ENCODE assay signal across 9 cellular contexts in the genomic region with DNA sequence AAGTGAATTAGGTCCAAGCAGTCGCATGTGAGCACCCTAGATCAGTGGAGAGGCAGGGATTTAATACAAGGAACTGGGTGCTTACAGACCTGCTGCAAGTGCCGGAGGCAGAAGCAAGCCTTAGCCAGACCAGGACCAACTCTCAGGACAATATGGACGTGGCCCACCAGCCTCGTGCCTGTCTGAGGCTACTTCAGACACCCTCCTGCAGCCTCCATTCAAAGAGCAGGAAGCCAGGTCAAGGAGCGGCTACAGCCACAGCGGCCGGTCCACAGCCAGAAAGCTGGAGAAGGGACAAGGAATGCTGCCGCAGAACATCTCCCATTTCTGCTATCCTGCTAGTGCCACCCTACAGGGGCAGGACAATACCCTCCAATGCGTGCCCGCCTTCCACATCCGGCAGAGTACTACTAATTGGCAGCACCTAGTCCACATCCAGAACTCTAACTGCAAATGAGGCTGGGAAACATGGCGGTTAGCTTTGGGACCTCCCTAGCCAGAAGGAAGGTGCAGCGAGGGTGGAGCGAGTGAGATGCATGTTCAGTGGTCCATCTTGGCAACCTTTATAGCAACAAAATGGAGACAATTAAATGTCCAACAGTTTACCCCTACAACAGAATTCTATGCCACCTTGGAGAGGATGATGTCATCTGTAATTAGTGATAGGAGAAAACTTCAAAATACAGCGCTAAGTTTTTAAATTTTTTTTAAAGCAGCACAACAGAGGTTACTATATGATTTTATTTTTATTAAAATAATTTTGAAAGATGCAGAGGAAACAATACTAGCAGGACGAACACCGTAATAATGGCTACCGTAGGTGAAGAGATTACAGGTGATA. TPM values are rescaled to one million over a fixed set of nuclear protein-coding genes. Genes with fewer than 3 reads are reported as not detected.
DNase-seq lines count a peak whose midpoint lies in the region; ATAC-seq, FAIRE-seq and TF ChIP-seq lines count a peak whose summit lies in the region.
"Had no signal": no experiment of that assay in that cellular context is flagged by ENCODE, and none has a peak within 500 bp of the region (broad histone marks: within the 10 kb centered on the region; RNA-seq: fewer than 3 reads in every experiment).

No MANE protein-coding gene starts in this region.

- H3K27ac ChIP-seq in keratinocyte (ENCODE audit: control insufficient read depth, insufficient read depth, low read length) = no peak overlapping the region
- H3K27ac ChIP-seq in stomach = peak overlapping the region in 4 of 5 donors; percentile 69 to 94 (median 88)

- H3K27ac Mint-ChIP-seq in activated T-cell treated with anti-CD3 and anti-CD28 coated beads, Interleukin-2, amount 50 U/mL, for 24 hours = peak overlapping the region; percentile 78
- H3K27ac Mint-ChIP-seq in activated CD8-positive, alpha-beta T cell treated with anti-CD3 and anti-CD28 coated beads, Interleukin-2, amount 10 ng/mL, durations not matched to agents 7 days and 5 days = no peak overlapping the region

- no peak for TF ChIP-seq EP300 in stomach (IDR thresholded peaks at IDR 0.05)

- H4K20me1 ChIP-seq in keratinocyte (ENCODE audit: control insufficient read depth, extremely low read depth, insufficient read depth, low read length) = no peaks in the 10 kb centered on the region

- H3K4me3 Mint-ChIP-seq in activated T-cell treated with anti-CD3 and anti-CD28 coated beads, Interleukin-2, amount 50 U/mL, for 24 hours = peak overlapping the region; percentile 93
- H3K4me3 Mint-ChIP-seq in activated CD8-positive, alpha-beta T cell treated with anti-CD3 and anti-CD28 coated beads, Interleukin-2, amount 10 ng/mL, durations not matched to agents 7 days and 5 days = peak overlapping the region; percentile 93

- FAIRE-seq in keratinocyte (lab: Jason Lieb, UNC) = no peak

- peaks cover 15% of the 10 kb centered on the region for H3K27me3 Mint-ChIP-seq in activated T-cell treated with anti-CD3 and anti-CD28 coated beads, Interleukin-2, amount 50 U/mL, for 24 hours
- peaks cover 14% of the 10 kb centered on the region for H3K27me3 Mint-ChIP-seq in activated CD8-positive, alpha-beta T cell treated with anti-CD3 and anti-CD28 coated beads, Interleukin-2, amount 10 ng/mL, durations not matched to agents 7 days and 5 days (ENCODE audit: low read depth)

- H3K27me3 ChIP-seq in keratinocyte (ENCODE audit: control insufficient read depth, extremely low read depth, insufficient read depth, low read length) = peaks cover 12% of the 10 kb centered on the region
- H3K27me3 ChIP-seq in stomach = no peaks in the 10 kb centered on the region

- no peak overlapping the region for H3K9ac ChIP-seq in keratinocyte (ENCODE audit: control insufficient read depth, extremely low read depth, insufficient read depth, low read length)

- no peak for ATAC-seq in activated CD8-positive, alpha-beta T cell treated with anti-CD3 and anti-CD28 coated beads, Interleukin-2, amount 10 ng/mL, durations not matched to agents 7 days and 5 days
- ATAC-seq in GM21423 (IDR thresholded peaks at IDR 0.05; ENCODE audit: unreplicated experiment) = no peak

- TF ChIP-seq CTCF in keratinocyte (optimal IDR thresholded peaks at IDR 0.05 in 1 of 3, IDR thresholded peaks at IDR 0.05 in 1 of 3, conservative IDR thresholded peaks at IDR 0.05 in 1 of 3; ENCODE audit: extremely low read depth in 1 of 3, insufficient read depth in 2 of 3, low read length in 3 of 3) (no peak), stomach (IDR thresholded peaks at IDR 0.05) (no peak)

- intact Hi-C loops in stomach (cut with DNase I; ENCODE audit: low total_unique reads) = loop anchor here (10.0 kb wide), 1 partner anchor 477 kb away; no protein-coding TSS in a partner anchor

- POLR2A ChIA-PET in activated CD8-positive, alpha-beta T cell treated with anti-CD3 and anti-CD28 coated beads, Interleukin-2, amount 10 ng/mL, durations not matched to agents 7 days and 5 days (lab: Charles Lee) = interaction anchor here (0.6 kb wide), 1 partner anchor 619 kb away, joined by 3 read pairs; no protein-coding TSS in a partner anchor

- H3K36me3 ChIP-seq in keratinocyte (ENCODE audit: control insufficient read depth in 2 of 2, extremely low read depth in 1 of 2, insufficient read depth in 2 of 2, low read length in 2 of 2) = peaks cover 2 to 8% of the 10 kb centered on the region in 2 experiments
- peaks cover 6 to 15% (median 9%) of the 10 kb centered on the region in 4 donors for H3K36me3 ChIP-seq in stomach

- peak overlapping the region; percentile 95 for H3K4me2 ChIP-seq in keratinocyte (ENCODE audit: control insufficient read depth, extremely low read depth, insufficient read depth, low read depth, low read length)

- H3K79me2 ChIP-seq in keratinocyte (ENCODE audit: control insufficient read depth, insufficient read depth, low read length) = peaks cover 6% of the 10 kb centered on the region

- peaks cover 27% of the 10 kb centered on the region for H3K36me3 Mint-ChIP-seq in activated T-cell treated with anti-CD3 and anti-CD28 coated beads, Interleukin-2, amount 50 U/mL, for 24 hours (ENCODE audit: low read depth)
- peaks cover 19% of the 10 kb centered on the region for H3K36me3 Mint-ChIP-seq in activated CD8-positive, alpha-beta T cell treated with anti-CD3 and anti-CD28 coated beads, Interleukin-2, amount 10 ng/mL, durations not matched to agents 7 days and 5 days (ENCODE audit: low read depth)

- DNase-seq in activated T-cell treated with anti-CD3 and anti-CD28 coated beads, Interleukin-2, amount 50 U/mL, for 24 hours = no peak
- DNase-seq in activated T-cell treated with anti-CD3 and anti-CD28 coated beads, Interleukin-2, amount 50 U/mL, for 1 hour = no peak
- no peak for DNase-seq in activated CD8-positive, alpha-beta T cell treated with anti-CD3 and anti-CD28 coated beads, Interleukin-2, amount 10 ng/mL, durations not matched to agents 7 days and 5 days
- DNase-seq in keratinocyte (ENCODE audit: low read depth, low spot score) = no peak
- no peak for DNase-seq in stomach
- no peak for DNase-seq in erythroblast (lab: John Stamatoyannopoulos, UW)
- DNase-seq in NCI-H128 (lab: John Stamatoyannopoulos, UW; ENCODE audit: unreplicated experiment) = no peak

- peaks cover 20% of the 10 kb centered on the region for H3K4me1 Mint-ChIP-seq in activated T-cell treated with anti-CD3 and anti-CD28 coated beads, Interleukin-2, amount 50 U/mL, for 24 hours (ENCODE audit: low read depth)
- H3K4me1 Mint-ChIP-seq in activated CD8-positive, alpha-beta T cell treated with anti-CD3 and anti-CD28 coated beads, Interleukin-2, amount 10 ng/mL, durations not matched to agents 7 days and 5 days (ENCODE audit: low read depth) = peaks cover 16% of the 10 kb centered on the region

- CTCF ChIA-PET in activated CD8-positive, alpha-beta T cell treated with anti-CD3 and anti-CD28 coated beads, Interleukin-2, amount 10 ng/mL, durations not matched to agents 7 days and 5 days (lab: Charles Lee) = no interaction called here

- H3K9me1 ChIP-seq in keratinocyte (ENCODE audit: control insufficient read depth, extremely low read depth, insufficient read depth, low read length) = no peaks in the 10 kb centered on the region

- H3K4me1 ChIP-seq in keratinocyte (ENCODE audit: control insufficient read depth, extremely low read depth, insufficient read depth, low read length) (peaks cover 3% of the 10 kb centered on the region), stomach (peaks cover 11 to 61% (median 23%) of the 10 kb centered on the region in 4 donors)

- H3K9me3 ChIP-seq in keratinocyte (ENCODE audit: control insufficient read depth, low read depth, low read length) (no peaks in the 10 kb centered on the region), stomach (no peaks in the 10 kb centered on the region)

- dilution Hi-C loops in keratinocyte (cut with MboI; ENCODE audit: extremely low pct_ligation_motif_present, low sequenced_read_pairs) = no loop called here

- no peak overlapping the region for H2AFZ ChIP-seq in keratinocyte (ENCODE audit: control insufficient read depth, low read length)

- TF ChIP-seq POLR2A in stomach (IDR thresholded peaks at IDR 0.05) (no peak), erythroblast (IDR thresholded peaks at IDR 0.05; ENCODE audit: low read length) (no peak)

- peaks cover 2% of the 10 kb centered on the region for H3K9me3 Mint-ChIP-seq in activated T-cell treated with anti-CD3 and anti-CD28 coated beads, Interleukin-2, amount 50 U/mL, for 24 hours
- no peaks in the 10 kb centered on the region for H3K9me3 Mint-ChIP-seq in activated CD8-positive, alpha-beta T cell treated with anti-CD3 and anti-CD28 coated beads, Interleukin-2, amount 10 ng/mL, durations not matched to agents 7 days and 5 days (ENCODE audit: insufficient read depth)

- H3K4me3 ChIP-seq in keratinocyte (ENCODE audit: control insufficient read depth in 2 of 3, extremely low read depth in 1 of 3, insufficient read depth in 2 of 3, low read depth in 1 of 3, low read length in 3 of 3) (no peak overlapping the region), stomach (peak overlapping the region; percentile 64 to 89 (median 80))

- WGBS in stomach, 5 donors = 81 to 88% (median 86%) methylated on average over 18 of the region's 18 CpGs

RNA-seq across cellular contexts. Expression of a gene that starts 1.0 kb away (rescaled TPM):
- total RNA-seq in activated CD8-positive, alpha-beta T cell treated with anti-CD3 and anti-CD28 coated beads, Interleukin-2, amount 10 ng/mL, durations not matched to agents 7 days and 5 days = 10 to 100 TPM; 14.7 to 16.3 TPM
- polyA plus RNA-seq in keratinocyte = 10.9 to 22.0 TPM (median 14.4 TPM) in 3 replicates
- 1.0 TPM for polyA plus RNA-seq in keratinocyte (2011; ENCODE audit: low read depth)
- polyA plus RNA-seq in keratinocyte (2011; cell fraction: cytosol; rRNA removed) = 14.5 and 15.4 TPM in 2 replicates
- 10.8 and 11.1 TPM in 2 replicates for polyA plus RNA-seq in keratinocyte (2011; cell fraction: nucleus; rRNA removed)
- 0.66 and 20.6 TPM in 2 replicates for polyA plus RNA-seq in keratinocyte (2012; ENCODE audit: low replicate concordance)
- 21.8 to 26.4 TPM (median 24.1 TPM) in 3 replicates for polyA minus RNA-seq in keratinocyte
- polyA minus RNA-seq in keratinocyte (2011; cell fraction: cytosol; rRNA and poly(A)+ RNA removed) = 25.9 TPM
- 9.5 and 12.3 TPM in 2 replicates for polyA minus RNA-seq in keratinocyte (2011; cell fraction: nucleus; rRNA and poly(A)+ RNA removed)
- 10 to 100 TPM in 4 of 5 donors, under 1 TPM in 1; 0.58 to 68.7 (median 28.4) TPM for total RNA-seq in stomach
- 10 to 100 TPM; 12.1 to 17.7 (median 17.0) TPM for polyA plus RNA-seq in stomach

RNA-seq across cellular contexts. Expression of a gene that starts 32.8 kb away (rescaled TPM):
- not detected for total RNA-seq in activated CD8-positive, alpha-beta T cell treated with anti-CD3 and anti-CD28 coated beads, Interleukin-2, amount 10 ng/mL, durations not matched to agents 7 days and 5 days
- polyA plus RNA-seq in keratinocyte = not detected in 3 replicates
- polyA plus RNA-seq in keratinocyte (2011; ENCODE audit: low read depth) = not detected
- not detected in 2 replicates for polyA plus RNA-seq in keratinocyte (2011; cell fraction: cytosol; rRNA removed)
- 0.13 TPM in 1 of 2 replicates, not detected in the other for polyA plus RNA-seq in keratinocyte (2011; cell fraction: nucleus; rRNA removed)
- polyA plus RNA-seq in keratinocyte (2012; ENCODE audit: low replicate concordance) = 0.14 TPM in 1 of 2 replicates, not detected in the other
- polyA minus RNA-seq in keratinocyte = 0.58 TPM in 1 of 3 replicates, not detected in the others
- polyA minus RNA-seq in keratinocyte (2011; cell fraction: cytosol; rRNA and poly(A)+ RNA removed) = not detected
- polyA minus RNA-seq in keratinocyte (2011; cell fraction: nucleus; rRNA and poly(A)+ RNA removed) = not detected in 2 replicates
- 1 to 10 TPM in 3 of 5 donors, not detected in 2; 1.7 to 4.8 (median 2.2) TPM for total RNA-seq in stomach
- under 1 TPM in 2 of 3 donors, not detected in 1; 0.23 to 0.87 TPM for polyA plus RNA-seq in stomach
- total RNA-seq: Right ventricle myocardium superior had no signal

Comparison
In these comparisons a context has a peak if more than half of its experiments do, and no peak if none do; other contexts are left out.
1. H3K4me3 ChIP-seq: peak in stomach (4 of 4); none in keratinocyte (0 of 3).